In genomic region chr16:89185062-89185751, GRCh38 we compare ENCODE assay signal across 1 cellular context.
TF ChIP-seq lines count a peak whose summit lies in the region.

No MANE protein-coding gene starts in this region.

TF ChIP-seq in GM23338, 12 proteins besides CTCF, POLR2A, EP300 and RAD21 (continued from another document):
- no peak for TF ChIP-seq ETS1 (IDR thresholded peaks at IDR 0.05)
- TF ChIP-seq EZH2phosphoT487 (IDR thresholded peaks at IDR 0.05; ENCODE audit: unreplicated experiment), result no peak
- no peak for TF ChIP-seq ZNF462 (CRISPR knock-in tag; IDR thresholded peaks at IDR 0.05)
- no peak for TF ChIP-seq STAT1 (IDR thresholded peaks at IDR 0.05; ENCODE audit: unreplicated experiment)
- no peak for TF ChIP-seq CREB1 (CRISPR knock-in tag; IDR thresholded peaks at IDR 0.05; ENCODE audit: low read depth)
- TF ChIP-seq JUNB (IDR thresholded peaks at IDR 0.05; ENCODE audit: unreplicated experiment), result no peak
